ENCODE assay signal across 20 cellular contexts in genomic region chr12:26847431-26847830, GRCh38.
"Had no signal": no experiment of that assay in that cellular context is flagged by ENCODE, and none has a peak within 500 bp of the region (broad histone marks: within the 10 kb centered on the region; RNA-seq: fewer than 3 reads in every experiment).

No MANE protein-coding gene starts in this region.

- H3K9me3 Mint-ChIP-seq: naive thymus-derived CD8-positive, alpha-beta T cell had no signal

- H3K4me1 ChIP-seq: psoas muscle, vagina had no signal

- H3K4me3 Mint-ChIP-seq: naive thymus-derived CD8-positive, alpha-beta T cell had no signal

- DNase-seq: effector memory CD4-positive, alpha-beta T cell; heart right ventricle; kidney; left colon; left ventricle myocardium superior; mucosa of descending colon; naive thymus-derived CD8-positive, alpha-beta T cell; psoas muscle; spleen; stimulated activated naive CD4-positive, alpha-beta T cell; upper lobe of left lung had no signal

- H3K36me3 Mint-ChIP-seq: naive thymus-derived CD8-positive, alpha-beta T cell had no signal

- H3K9me3 ChIP-seq: heart right ventricle, mucosa of descending colon, neutrophil, psoas muscle, spleen, suprapubic skin, thyroid gland, upper lobe of left lung, vagina had no signal

- H3K27ac ChIP-seq: neutrophil, psoas muscle, suprapubic skin, thyroid gland, upper lobe of left lung, vagina had no signal

- H3K27me3 ChIP-seq: heart right ventricle, neutrophil, spleen, suprapubic skin, thyroid gland, upper lobe of left lung, vagina had no signal

- H3K4me3 ChIP-seq: heart right ventricle, lung, mucosa of descending colon, psoas muscle, spleen, suprapubic skin, thyroid gland, upper lobe of left lung, vagina had no signal

- H3K27ac Mint-ChIP-seq: naive thymus-derived CD8-positive, alpha-beta T cell had no signal

- ATAC-seq: esophagus mucosa; left colon; left ventricle myocardium superior; mucosa of descending colon; naive thymus-derived CD8-positive, alpha-beta T cell; psoas muscle; sciatic nerve had no signal

- FAIRE-seq: endometrium, frontal cortex, kidney had no signal

- H3K27me3 Mint-ChIP-seq: naive thymus-derived CD8-positive, alpha-beta T cell had no signal

- H3K36me3 ChIP-seq: heart right ventricle, neutrophil, spleen, suprapubic skin, thyroid gland, upper lobe of left lung, vagina had no signal
